8 cellular contexts compared by ENCODE assay signal in the genomic region with DNA sequence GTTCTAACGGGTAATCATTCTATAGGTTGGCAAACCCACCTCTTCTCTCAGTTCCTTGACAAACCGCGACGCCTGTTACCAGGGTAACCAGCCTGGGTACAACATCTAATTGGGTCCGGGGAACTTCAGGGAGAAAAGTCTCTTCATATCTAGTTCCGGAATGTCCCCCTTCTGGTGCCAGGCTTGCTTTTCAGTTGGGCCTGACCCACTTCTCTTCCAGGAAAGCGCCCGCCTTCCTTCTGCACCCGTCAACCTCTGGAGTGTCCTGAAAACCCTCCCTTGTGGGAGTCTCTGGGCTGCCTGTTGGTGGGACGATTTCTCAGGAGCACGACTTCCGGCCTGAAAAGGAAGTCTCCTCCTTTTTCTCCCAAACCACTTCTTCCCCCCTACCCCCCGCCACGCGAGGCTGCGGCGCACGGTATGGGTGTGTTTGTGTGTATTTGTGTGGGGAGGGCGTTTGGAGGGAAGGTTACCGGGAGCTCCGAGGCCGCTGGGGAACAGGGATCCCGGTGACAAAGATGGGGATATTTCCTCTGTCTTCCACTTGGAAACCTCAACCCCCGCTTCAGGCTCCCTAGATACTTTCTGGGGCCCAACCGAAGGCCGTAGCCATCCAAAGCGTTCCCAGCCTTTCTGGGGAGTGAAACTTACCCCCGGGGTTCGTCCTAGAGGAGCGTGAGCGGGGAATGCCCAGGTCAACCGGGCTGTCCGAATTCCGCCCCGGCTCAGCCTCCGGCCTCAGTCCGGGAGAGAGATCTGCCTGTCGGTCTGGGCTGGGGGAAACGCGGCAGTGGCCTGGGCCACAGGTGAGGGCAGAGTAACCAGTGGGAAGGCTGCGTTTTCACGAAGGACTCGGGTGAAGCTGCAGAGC. TPM values are rescaled to one million over a fixed set of nuclear protein-coding genes. Genes with fewer than 3 reads are reported as not detected.
DNase-seq lines count a peak whose midpoint lies in the region; ATAC-seq and TF ChIP-seq lines count a peak whose summit lies in the region.

A gene with protein sequence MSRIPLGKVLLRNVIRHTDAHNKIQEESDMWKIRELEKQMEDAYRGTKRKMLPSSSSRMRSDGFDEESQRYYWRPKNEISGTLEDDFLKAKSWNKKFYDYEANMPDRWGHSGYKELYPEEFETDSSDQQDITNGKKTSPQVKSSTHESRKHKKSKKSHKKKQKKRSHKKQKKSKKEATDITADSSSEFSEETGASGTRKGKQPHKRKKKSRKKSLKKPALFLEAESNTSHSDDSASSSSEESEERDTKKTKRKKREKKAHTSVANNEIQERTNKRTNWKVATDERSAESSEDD (plus strand): TSS at position 359 of the 871 bp plus-strand sequence. CDS start 1,276 bp downstream, outside the sequence.
A gene with protein sequence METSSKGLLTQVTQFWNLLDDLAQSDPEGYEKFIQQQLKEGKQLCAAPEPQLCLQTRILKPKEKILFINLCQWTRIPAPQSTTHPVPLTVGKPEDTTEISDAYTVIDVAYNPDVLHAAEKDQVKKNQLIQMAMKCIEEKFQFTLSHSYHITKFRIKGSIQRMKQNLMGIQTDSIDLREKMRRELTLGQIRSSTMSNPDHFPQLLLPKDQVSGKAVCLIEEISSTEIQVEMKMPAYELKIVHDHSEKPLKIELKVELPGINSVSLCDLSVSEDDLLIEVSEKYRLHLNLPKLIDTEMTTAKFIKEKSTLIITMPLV (minus strand): TSS at position 77 of the 871 bp plus-strand sequence. CDS start 843 bp downstream, outside the sequence.

- H3K9me3 ChIP-seq in colonic mucosa = no peaks in the 10 kb centered on the region

- peak within 1 kb of the TSS; percentile 90 for H3K27ac ChIP-seq in colonic mucosa

- peak; percentile 88 for DNase-seq in Ammon's horn (ENCODE audit: low spot score)
- DNase-seq in NCI-H510A treated with DMSO at 0.1 percent for 48 hours (lab: John Stamatoyannopoulos, UW) = peak; percentile 81
- peak; percentile 76 to 79 for DNase-seq in activated CD4-positive, alpha-beta T cell treated with anti-CD3 and anti-CD28 coated beads for 4 hours
- peak; percentile 82 for DNase-seq in colonic mucosa
- peak; percentile 65 to 75 for DNase-seq in left colon
- peak; percentile 78 for DNase-seq in stimulated activated CD4-positive, alpha-beta T cell treated with anti-CD3 and anti-CD28 coated beads, Interleukin-1b, Interleukin-23, amount 100 ng/mL, for 48 hours

- H3K9ac ChIP-seq in colonic mucosa (ENCODE audit: low read depth in 2 of 2, low read length in 2 of 2) = peak within 1 kb of the TSS; percentile 84 to 93

- intact Hi-C loops in colonic mucosa (cut with DNase I) = no loop called here
- intact Hi-C loops in left colon (cut with DNase I, micrococcal nuclease) = no loop called here

- no peak for TF ChIP-seq CTCF in colonic mucosa (IDR thresholded peaks at IDR 0.05)

- no peaks in the 10 kb centered on the region for H3K4me1 ChIP-seq in colonic mucosa

- peak within 1 kb of the TSS; percentile 88 for H3K4me3 ChIP-seq in colonic mucosa

- no peaks in the 10 kb centered on the region for H3K27me3 ChIP-seq in colonic mucosa

- no peaks in the 10 kb centered on the region for H3K36me3 ChIP-seq in colonic mucosa

- ATAC-seq in HG03432 (IDR thresholded peaks at IDR 0.05; ENCODE audit: unreplicated experiment) = peak; percentile 85
- ATAC-seq in left colon = peak; percentile 93

- TF ChIP-seq POLR2A in GM19099 (IDR thresholded peaks at IDR 0.05; ENCODE audit: extremely low read depth, insufficient read length, low read depth) = peak; percentile 63

RNA-seq across cellular contexts. Expression of the first gene that starts in this region (rescaled TPM):
- total RNA-seq in colonic mucosa (10 to 100 TPM; 12.5 to 12.8 TPM), left colon (10 to 100 TPM; 13.5 to 13.9 TPM)

RNA-seq across cellular contexts. Expression of the second gene that starts in this region (rescaled TPM):
- total RNA-seq in colonic mucosa (1 to 10 TPM in 1 of 2 donors, under 1 TPM in 1; 0.82 to 1.0 TPM), left colon (under 1 TPM; 0.92 to 0.98 TPM)

Comparison
In these comparisons a context has a peak if more than half of its experiments do, and no peak if none do; other contexts are left out.
1. Peak in every context shown above with its lines: DNase-seq, ATAC-seq, H3K4me3 ChIP-seq and H3K27ac ChIP-seq.